15 cellular contexts compared by ENCODE assay signal in the genomic region with DNA sequence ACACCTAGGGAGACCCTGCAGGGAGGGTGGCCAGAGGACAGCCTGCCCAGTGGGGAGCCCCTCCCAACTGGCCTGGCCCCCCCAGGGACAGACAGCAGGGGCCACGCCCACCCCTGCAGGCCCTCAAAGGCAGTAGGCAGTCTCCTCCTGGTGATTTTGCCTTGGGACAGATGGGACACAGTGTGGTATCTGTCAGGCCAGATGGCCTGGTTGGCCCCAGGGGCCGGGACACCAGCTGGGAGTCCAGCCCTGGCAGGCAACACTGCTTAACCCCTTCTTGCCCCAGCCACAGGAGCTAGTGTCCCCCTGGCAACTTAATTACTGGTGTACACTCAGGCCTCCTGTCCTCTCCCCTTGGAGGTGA. TPM values are rescaled to one million over a fixed set of nuclear protein-coding genes. Genes with fewer than 3 reads are reported as not detected.
DNase-seq lines count a peak whose midpoint lies in the region; ATAC-seq and TF ChIP-seq lines count a peak whose summit lies in the region.
"Had no signal": no experiment of that assay in that cellular context is flagged by ENCODE, and none has a peak within 500 bp of the region (broad histone marks: within the 10 kb centered on the region; RNA-seq: fewer than 3 reads in every experiment).

No MANE protein-coding gene starts in this region.

- peak overlapping the region; percentile 43 to 87 (median 66) for H3K4me2 ChIP-seq in BLaER1 treated with 17β-estradiol and CSF1 and Interleukin-3, amounts not matched to agents 10 nM and 100 nM
- H3K4me2 ChIP-seq in neural progenitor cell (peak overlapping the region; percentile 13), PC-3 (ENCODE audit: low read length) (no peak overlapping the region)
- H3K4me2 ChIP-seq: KMS-11 had no signal

- H3K9me3 ChIP-seq in BLaER1 treated with 17β-estradiol and CSF1 and Interleukin-3, amounts not matched to agents 10 nM and 100 nM (replicated peaks in 1 of 11) = no peaks in the 10 kb centered on the region
- H3K9me3 ChIP-seq in neural progenitor cell (ENCODE audit: low read depth) (no peaks in the 10 kb centered on the region), PC-3 (ENCODE audit: low read length) (no peaks in the 10 kb centered on the region)

- peaks cover 44% of the 10 kb centered on the region for H3K4me1 Mint-ChIP-seq in neural progenitor cell

- peaks cover 0 to 7% (median 0%) of the 10 kb centered on the region in 11 experiments; a peak in 1 of 22 replicates for H3K36me3 ChIP-seq in BLaER1 treated with 17β-estradiol and CSF1 and Interleukin-3, amounts not matched to agents 10 nM and 100 nM
- no peaks in the 10 kb centered on the region for H3K36me3 ChIP-seq in neural progenitor cell
- H3K36me3 ChIP-seq in PC-3 (ENCODE audit: low read depth, low read length) = 0 out of 2 replicates have a peak, but pooled peaks cover 6% of the 10 kb centered on the region

- no TSS peak for BruUV-seq in PC-3 (replicated peaks; lab: Mats Ljungman, UMichigan)

- H3K4me3 Mint-ChIP-seq in neural progenitor cell = no peak overlapping the region

- DNase-seq in NCI-H524 (lab: John Stamatoyannopoulos, UW) (peak; percentile 84 to 96), neural progenitor cell (ENCODE audit: low spot score) (no peak), NOMO-1 treated with DMSO at 0.1 percent for 48 hours (lab: John Stamatoyannopoulos, UW; ENCODE audit: unreplicated experiment) (no peak), PC-3 (no peak), NCI-H2227 treated with DMSO at 0.1 percent for 48 hours (lab: John Stamatoyannopoulos, UW) (no peak)
- DNase-seq: activated CD4-positive, alpha-beta T cell treated with anti-CD3 and anti-CD28 coated beads for 4 hours; activated naive CD4-positive, alpha-beta T cell treated with Interleukin-2 at 50 U/mL for 16 hours; AML-193; cortex of kidney had no signal

- peak overlapping the region in 6 of 11 experiments; percentile 18 to 53 (median 34); a peak in 10 of 22 replicates for H3K27ac ChIP-seq in BLaER1 treated with 17β-estradiol and CSF1 and Interleukin-3, amounts not matched to agents 10 nM and 100 nM
- H3K27ac ChIP-seq in cingulate gyrus (ENCODE audit: low read depth, low read length) (peak overlapping the region; percentile 77), neural progenitor cell (no peak overlapping the region), PC-3 (ENCODE audit: low read length) (no peak overlapping the region)
- H3K27ac ChIP-seq: KMS-11, SK-N-MC had no signal

- H3K36me3 Mint-ChIP-seq in neural progenitor cell = no peaks in the 10 kb centered on the region

- TF ChIP-seq CTCF in neural progenitor cell (IDR thresholded peaks at IDR 0.05) (no peak), PC-3 (conservative IDR thresholded peaks at IDR 0.05; ENCODE audit: low read depth, low read length) (no peak)

- H3K4me3 ChIP-seq in BLaER1 treated with 17β-estradiol and CSF1 and Interleukin-3, amounts not matched to agents 10 nM and 100 nM = no peak overlapping the region
- H3K4me3 ChIP-seq in neural progenitor cell (no peak overlapping the region), PC-3 (ENCODE audit: low read length) (no peak overlapping the region)
- H3K4me3 ChIP-seq: GM23248, SK-N-MC had no signal

- H3K9ac ChIP-seq in BLaER1 treated with 17β-estradiol and CSF1 and Interleukin-3, amounts not matched to agents 10 nM and 100 nM = peak overlapping the region in 10 of 11 experiments; percentile 10 to 63 (median 36); a peak in 16 of 22 replicates
- no peak overlapping the region for H3K9ac ChIP-seq in neural progenitor cell
- H3K9ac ChIP-seq in PC-3 (ENCODE audit: low read length) = no peak overlapping the region
- H3K9ac ChIP-seq: GM23248, KMS-11 had no signal

- H3K9me3 Mint-ChIP-seq in neural progenitor cell = no peaks in the 10 kb centered on the region

- ATAC-seq in HG03439 (IDR thresholded peaks at IDR 0.05; ENCODE audit: unreplicated experiment) (no peak), PC-3 (no peak)

- H3K27ac Mint-ChIP-seq in neural progenitor cell = no peak overlapping the region

- peaks cover 42 to 98% (median 70%) of the 10 kb centered on the region in 11 experiments; a peak in 18 of 22 replicates for H4K20me1 ChIP-seq in BLaER1 treated with 17β-estradiol and CSF1 and Interleukin-3, amounts not matched to agents 10 nM and 100 nM
- H4K20me1 ChIP-seq in neural progenitor cell (ENCODE audit: low read depth) (peaks cover 5% of the 10 kb centered on the region), PC-3 (ENCODE audit: low read length) (no peaks in the 10 kb centered on the region)

- H3K79me2 ChIP-seq in neural progenitor cell (ENCODE audit: low read depth) (no peaks in the 10 kb centered on the region), PC-3 (ENCODE audit: low read length) (peaks cover 99% of the 10 kb centered on the region)

- H2AFZ ChIP-seq in neural progenitor cell (replicated peaks) (no peak overlapping the region), PC-3 (ENCODE audit: low read length) (no peak overlapping the region)
- H2AFZ ChIP-seq: GM23248 had no signal

- peaks cover 5% of the 10 kb centered on the region for H3K27me3 Mint-ChIP-seq in neural progenitor cell (ENCODE audit: insufficient read depth, low read depth)

- POLR2A ChIA-PET in PC-3 (lab: Charles Lee; ENCODE audit: unreplicated experiment) = no interaction called here

- H3F3A ChIP-seq in neural progenitor cell (ENCODE audit: low read depth) = peaks cover 14% of the 10 kb centered on the region
- H3F3A ChIP-seq in PC-3 (ENCODE audit: low read length, unreplicated experiment) = no peaks in the 10 kb centered on the region

- H3K27me3 ChIP-seq in BLaER1 treated with 17β-estradiol and CSF1 and Interleukin-3, amounts not matched to agents 10 nM and 100 nM = no peaks in the 10 kb centered on the region
- no peaks in the 10 kb centered on the region for H3K27me3 ChIP-seq in neural progenitor cell
- no peaks in the 10 kb centered on the region for H3K27me3 ChIP-seq in PC-3 (ENCODE audit: low read length)

- intact Hi-C loops in PC-3 (cut with micrococcal nuclease) = no loop called here

- peaks cover 23 to 56% (median 46%) of the 10 kb centered on the region in 10 experiments for H3K4me1 ChIP-seq in BLaER1 treated with 17β-estradiol and CSF1 and Interleukin-3, amounts not matched to agents 10 nM and 100 nM
- H3K4me1 ChIP-seq in neural progenitor cell = peaks cover 26% of the 10 kb centered on the region
- H3K4me1 ChIP-seq in PC-3 (ENCODE audit: insufficient read depth, low read length) = peaks cover 27% of the 10 kb centered on the region

- CTCF ChIA-PET in PC-3 (lab: Charles Lee) = no interaction called here

- no peaks in the 10 kb centered on the region for H3K9me2 ChIP-seq in PC-3 (replicated peaks; ENCODE audit: low read length)

RNA-seq across cellular contexts. Expression of gene IFFO2, which starts 17.8 kb away (rescaled TPM):
- total RNA-seq in neural progenitor cell (ENCODE audit: low replicate concordance) (0.65 and 1.5 TPM in 2 replicates), PC-3 (2014; rRNA removed) (30.7 and 55.2 TPM in 2 replicates)

RNA-seq across cellular contexts. Expression of gene ALDH4A1, which starts 36.3 kb away (rescaled TPM):
- total RNA-seq in neural progenitor cell (ENCODE audit: low replicate concordance) (21.8 and 39.9 TPM in 2 replicates), PC-3 (2014; rRNA removed) (18.1 and 24.9 TPM in 2 replicates)

Comparison
In these comparisons a context has a peak if more than half of its experiments do, and no peak if none do; other contexts are left out.
1. H3K27ac ChIP-seq: peak in BLaER1 treated with 17β-estradiol and CSF1 and Interleukin-3, amounts not matched to agents 10 nM and 100 nM (6 of 11) and cingulate gyrus (single experiment); none in neural progenitor cell (single experiment) and PC-3 (single experiment).
2. H3K9ac ChIP-seq: peak in BLaER1 treated with 17β-estradiol and CSF1 and Interleukin-3, amounts not matched to agents 10 nM and 100 nM (10 of 11); none in neural progenitor cell (single experiment) and PC-3 (single experiment).
3. DNase-seq: peak in NCI-H524 (2 of 2); none in neural progenitor cell (single experiment), NOMO-1 treated with DMSO at 0.1 percent for 48 hours (single experiment), PC-3 (single experiment) and NCI-H2227 treated with DMSO at 0.1 percent for 48 hours (single experiment).
4. RNA of gene IFFO2, which starts 17.8 kb away (total RNA-seq): 30.7 to 55.2 TPM in PC-3; 0.65 to 1.5 TPM in neural progenitor cell; every median in the first group is over 10 times any median in the second.